In genomic region chr3:46565113-46565490, GRCh38 we compare ENCODE assay signal across 1 cellular context.
TF ChIP-seq lines count a peak whose summit lies in the region.

No MANE protein-coding gene starts in this region.

TF ChIP-seq in IMR-90, 13 proteins besides CTCF, POLR2A, EP300 and RAD21 (continued from another document):
- TF ChIP-seq CHD1 (IDR thresholded peaks at IDR 0.05; ENCODE audit: low read depth, low read length), result no peak
- TF ChIP-seq MAFK (IDR thresholded peaks at IDR 0.05; ENCODE audit: low read depth, low read length), result no peak
- TF ChIP-seq NFE2L2 (IDR thresholded peaks at IDR 0.05; ENCODE audit: low read depth, low read length), result no peak
- no peak for TF ChIP-seq CEBPB (IDR thresholded peaks at IDR 0.05; ENCODE audit: low read depth, low read length)
- no peak for TF ChIP-seq MAZ (IDR thresholded peaks at IDR 0.05; ENCODE audit: borderline replicate concordance, low read depth, low read length)
- TF ChIP-seq RFX5 (IDR thresholded peaks at IDR 0.05; ENCODE audit: low read depth, low read length), result no peak
- TF ChIP-seq MXI1 (IDR thresholded peaks at IDR 0.05; ENCODE audit: borderline replicate concordance, low read depth, low read length), result no peak
